11 cellular contexts compared by ENCODE assay signal in the genomic region with DNA sequence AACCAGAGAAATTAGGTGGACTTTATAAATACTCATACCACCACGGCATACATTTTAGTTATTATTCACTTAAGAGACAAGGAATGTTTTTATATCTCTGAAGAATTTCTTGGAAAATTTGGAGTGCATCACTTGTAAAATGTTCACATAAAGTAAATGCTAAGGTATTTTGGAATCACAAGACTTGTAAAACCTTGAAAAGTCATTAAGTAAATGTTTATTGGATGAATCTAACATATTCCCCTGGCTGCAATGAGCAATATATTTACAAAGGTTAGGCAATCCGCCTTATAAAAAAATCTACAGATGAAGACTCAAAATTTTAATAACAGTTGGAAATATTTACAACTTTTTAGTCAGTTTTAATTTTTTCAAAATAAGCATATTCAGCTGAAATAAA.
"Had no signal": no experiment of that assay in that cellular context is flagged by ENCODE, and none has a peak within 500 bp of the region (broad histone marks: within the 10 kb centered on the region; RNA-seq: fewer than 3 reads in every experiment).

No MANE protein-coding gene starts in this region.

- H3K4me3 ChIP-seq: GM23248, GM23338, HAP-1 had no signal

- H3K4me1 ChIP-seq: HAP-1 had no signal

- FAIRE-seq: H1, H54 had no signal

- H3K27ac ChIP-seq: GM23248 had no signal

- ATAC-seq: GM23338, HCT116 had no signal

- H2AFZ ChIP-seq: GM23248, GM23338 had no signal

- H3K4me2 ChIP-seq: GM23338 had no signal

- H3K36me3 ChIP-seq: HAP-1 had no signal

- H3K9me3 ChIP-seq: HAP-1 had no signal

- H3K9ac ChIP-seq: GM23248 had no signal

- DNase-seq: GM23248, GOT3, H7, H9, HCEC 1CT, HFFc6 had no signal
